In the genomic region with DNA sequence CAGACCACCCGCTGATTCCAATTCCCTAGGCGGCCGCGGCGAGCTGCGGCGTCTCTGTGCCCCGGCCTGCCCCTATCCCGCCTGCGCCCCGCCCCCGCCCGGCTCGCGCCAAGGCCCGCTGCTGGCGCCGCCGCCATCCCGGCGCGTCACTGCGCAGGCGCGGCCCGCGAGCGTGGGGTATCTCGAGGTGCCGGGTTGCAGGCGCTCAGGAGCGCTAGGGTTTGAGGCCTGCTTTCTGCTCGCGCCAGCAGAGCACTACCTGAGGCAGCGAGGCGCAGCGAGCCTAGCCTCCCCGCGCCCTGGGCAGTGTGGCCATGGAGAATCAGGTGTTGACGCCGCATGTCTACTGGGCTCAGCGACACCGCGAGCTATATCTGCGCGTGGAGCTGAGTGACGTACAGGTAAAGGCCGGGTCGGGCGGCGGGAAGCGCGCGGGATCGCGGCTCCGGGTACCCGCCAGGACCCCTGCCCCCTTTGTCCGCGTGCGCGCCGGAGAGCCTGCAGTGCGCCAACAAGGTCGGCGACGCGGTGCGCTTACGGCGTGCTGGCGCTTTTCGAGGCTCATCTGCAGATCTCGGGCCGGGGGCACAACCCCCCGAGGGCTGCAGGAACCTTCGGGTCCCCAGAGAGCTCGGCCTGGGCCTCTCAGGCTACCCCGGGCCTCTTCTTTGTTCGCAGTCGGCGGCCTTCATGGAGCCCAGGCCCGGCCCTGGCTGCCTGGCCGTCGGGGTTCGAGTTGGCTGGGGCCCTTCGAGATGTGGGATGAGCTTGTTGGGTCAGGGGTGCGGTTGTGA, we compare ENCODE assay signal across 1 cellular context.
TF ChIP-seq lines count a peak whose summit lies in the region.

TSS of gene HACD3 (plus strand) at position 146 of the 794 bp plus-strand sequence. CDS start at position 315, 169 bp downstream.

TF ChIP-seq in HepG2, 621 proteins besides CTCF, POLR2A, EP300 and RAD21 (continued from another document and continues in another):
- TF ChIP-seq, protein P1, sequence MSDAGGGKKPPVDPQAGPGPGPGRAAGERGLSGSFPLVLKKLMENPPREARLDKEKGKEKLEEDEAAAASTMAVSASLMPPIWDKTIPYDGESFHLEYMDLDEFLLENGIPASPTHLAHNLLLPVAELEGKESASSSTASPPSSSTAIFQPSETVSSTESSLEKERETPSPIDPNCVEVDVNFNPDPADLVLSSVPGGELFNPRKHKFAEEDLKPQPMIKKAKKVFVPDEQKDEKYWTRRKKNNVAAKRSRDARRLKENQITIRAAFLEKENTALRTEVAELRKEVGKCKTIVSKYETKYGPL (CRISPR knock-in tag; IDR thresholded peaks at IDR 0.05): peak; percentile 62; the same call in 1 of the 2 replicates
- no peak for TF ChIP-seq GPBP1L1 (CRISPR knock-in tag; IDR thresholded peaks at IDR 0.05)
- TF ChIP-seq ZNF138 (CRISPR knock-in tag; IDR thresholded peaks at IDR 0.05; ENCODE audit: low read depth): peak; percentile 80; the same call in 1 of the 2 replicates
- 0 out of 2 replicates have a peak, but pooled peaks have one; percentile 58 for TF ChIP-seq ZSCAN29 (CRISPR knock-in tag; conservative IDR thresholded peaks at IDR 0.05)
- TF ChIP-seq MXD4 (CRISPR knock-in tag; IDR thresholded peaks at IDR 0.05): peak; percentile 91
- TF ChIP-seq, protein P2, sequence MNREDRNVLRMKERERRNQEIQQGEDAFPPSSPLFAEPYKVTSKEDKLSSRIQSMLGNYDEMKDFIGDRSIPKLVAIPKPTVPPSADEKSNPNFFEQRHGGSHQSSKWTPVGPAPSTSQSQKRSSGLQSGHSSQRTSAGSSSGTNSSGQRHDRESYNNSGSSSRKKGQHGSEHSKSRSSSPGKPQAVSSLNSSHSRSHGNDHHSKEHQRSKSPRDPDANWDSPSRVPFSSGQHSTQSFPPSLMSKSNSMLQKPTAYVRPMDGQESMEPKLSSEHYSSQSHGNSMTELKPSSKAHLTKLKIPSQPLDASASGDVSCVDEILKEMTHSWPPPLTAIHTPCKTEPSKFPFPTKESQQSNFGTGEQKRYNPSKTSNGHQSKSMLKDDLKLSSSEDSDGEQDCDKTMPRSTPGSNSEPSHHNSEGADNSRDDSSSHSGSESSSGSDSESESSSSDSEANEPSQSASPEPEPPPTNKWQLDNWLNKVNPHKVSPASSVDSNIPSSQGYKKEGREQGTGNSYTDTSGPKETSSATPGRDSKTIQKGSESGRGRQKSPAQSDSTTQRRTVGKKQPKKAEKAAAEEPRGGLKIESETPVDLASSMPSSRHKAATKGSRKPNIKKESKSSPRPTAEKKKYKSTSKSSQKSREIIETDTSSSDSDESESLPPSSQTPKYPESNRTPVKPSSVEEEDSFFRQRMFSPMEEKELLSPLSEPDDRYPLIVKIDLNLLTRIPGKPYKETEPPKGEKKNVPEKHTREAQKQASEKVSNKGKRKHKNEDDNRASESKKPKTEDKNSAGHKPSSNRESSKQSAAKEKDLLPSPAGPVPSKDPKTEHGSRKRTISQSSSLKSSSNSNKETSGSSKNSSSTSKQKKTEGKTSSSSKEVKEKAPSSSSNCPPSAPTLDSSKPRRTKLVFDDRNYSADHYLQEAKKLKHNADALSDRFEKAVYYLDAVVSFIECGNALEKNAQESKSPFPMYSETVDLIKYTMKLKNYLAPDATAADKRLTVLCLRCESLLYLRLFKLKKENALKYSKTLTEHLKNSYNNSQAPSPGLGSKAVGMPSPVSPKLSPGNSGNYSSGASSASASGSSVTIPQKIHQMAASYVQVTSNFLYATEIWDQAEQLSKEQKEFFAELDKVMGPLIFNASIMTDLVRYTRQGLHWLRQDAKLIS (CRISPR knock-in tag; IDR thresholded peaks at IDR 0.05): peak; percentile 48; the same call in 1 of the 2 replicates
- TF ChIP-seq ZNF75D (CRISPR knock-in tag; IDR thresholded peaks at IDR 0.05; ENCODE audit: borderline replicate concordance): peak; percentile 84; the same call in 1 of the 2 replicates
- TF ChIP-seq ZNF616 (CRISPR knock-in tag; IDR thresholded peaks at IDR 0.05; ENCODE audit: low read depth): peak; percentile 64; the same call in 1 of the 2 replicates
- no peak for TF ChIP-seq RORA (CRISPR knock-in tag; IDR thresholded peaks at IDR 0.05)
- TF ChIP-seq PHF8 (CRISPR knock-in tag; IDR thresholded peaks at IDR 0.05): peak; percentile 96
- no peak; the same call in 1 of the 2 replicates for TF ChIP-seq ZNF772 (CRISPR knock-in tag; IDR thresholded peaks at IDR 0.05)
- peak; percentile 32; the same call in 1 of the 2 replicates for TF ChIP-seq ZNF329 (CRISPR knock-in tag; IDR thresholded peaks at IDR 0.05; ENCODE audit: low read depth)
- TF ChIP-seq KDM2A (CRISPR knock-in tag; IDR thresholded peaks at IDR 0.05; ENCODE audit: borderline replicate concordance, low read depth): peak; percentile 87
- TF ChIP-seq, protein P3, sequence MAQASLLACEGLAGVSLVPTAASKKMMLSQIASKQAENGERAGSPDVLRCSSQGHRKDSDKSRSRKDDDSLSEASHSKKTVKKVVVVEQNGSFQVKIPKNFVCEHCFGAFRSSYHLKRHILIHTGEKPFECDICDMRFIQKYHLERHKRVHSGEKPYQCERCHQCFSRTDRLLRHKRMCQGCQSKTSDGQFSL (CRISPR knock-in tag; IDR thresholded peaks at IDR 0.05): no peak
- no peak for TF ChIP-seq ARID3A (IDR thresholded peaks at IDR 0.05; ENCODE audit: low read depth, low read length)
- TF ChIP-seq XRCC5 (optimal IDR thresholded peaks at IDR 0.05; ENCODE audit: low read length): peak; percentile 32
- no peak for TF ChIP-seq NCOA2 (CRISPR knock-in tag; IDR thresholded peaks at IDR 0.05)
- no peak for TF ChIP-seq RFX5 (IDR thresholded peaks at IDR 0.05; ENCODE audit: low read depth, low read length)
- TF ChIP-seq ZSCAN31 (CRISPR knock-in tag; IDR thresholded peaks at IDR 0.05; ENCODE audit: low read depth): peak; percentile 78; the same call in 1 of the 2 replicates
- TF ChIP-seq ELF1 (CRISPR knock-in tag; IDR thresholded peaks at IDR 0.05): no peak
- TF ChIP-seq PPARG (CRISPR knock-in tag; conservative IDR thresholded peaks at IDR 0.05): 0 out of 2 replicates have a peak, but pooled peaks have one; percentile 40
- peak; percentile 93 for TF ChIP-seq IKZF4 (CRISPR knock-in tag; IDR thresholded peaks at IDR 0.05; ENCODE audit: borderline replicate concordance, low read depth, not compliant biosample characterization)
- no peak for TF ChIP-seq ATF1 (CRISPR knock-in tag; IDR thresholded peaks at IDR 0.05)
- TF ChIP-seq, protein P4, sequence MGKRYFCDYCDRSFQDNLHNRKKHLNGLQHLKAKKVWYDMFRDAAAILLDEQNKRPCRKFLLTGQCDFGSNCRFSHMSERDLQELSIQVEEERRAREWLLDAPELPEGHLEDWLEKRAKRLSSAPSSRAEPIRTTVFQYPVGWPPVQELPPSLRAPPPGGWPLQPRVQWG (CRISPR knock-in tag; IDR thresholded peaks at IDR 0.05; ENCODE audit: borderline replicate concordance, low read depth): no peak
- TF ChIP-seq, protein P5, sequence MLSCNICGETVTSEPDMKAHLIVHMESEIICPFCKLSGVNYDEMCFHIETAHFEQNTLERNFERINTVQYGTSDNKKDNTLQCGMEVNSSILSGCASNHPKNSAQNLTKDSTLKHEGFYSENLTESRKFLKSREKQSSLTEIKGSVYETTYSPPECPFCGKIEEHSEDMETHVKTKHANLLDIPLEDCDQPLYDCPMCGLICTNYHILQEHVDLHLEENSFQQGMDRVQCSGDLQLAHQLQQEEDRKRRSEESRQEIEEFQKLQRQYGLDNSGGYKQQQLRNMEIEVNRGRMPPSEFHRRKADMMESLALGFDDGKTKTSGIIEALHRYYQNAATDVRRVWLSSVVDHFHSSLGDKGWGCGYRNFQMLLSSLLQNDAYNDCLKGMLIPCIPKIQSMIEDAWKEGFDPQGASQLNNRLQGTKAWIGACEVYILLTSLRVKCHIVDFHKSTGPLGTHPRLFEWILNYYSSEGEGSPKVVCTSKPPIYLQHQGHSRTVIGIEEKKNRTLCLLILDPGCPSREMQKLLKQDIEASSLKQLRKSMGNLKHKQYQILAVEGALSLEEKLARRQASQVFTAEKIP (CRISPR knock-in tag; IDR thresholded peaks at IDR 0.05; ENCODE audit: borderline replicate concordance): no peak
- no peak; the same call in 1 of the 2 replicates for TF ChIP-seq NCOR1 (IDR thresholded peaks at IDR 0.05; ENCODE audit: borderline replicate concordance, low read length)
- no peak for TF ChIP-seq ZNF282 (IDR thresholded peaks at IDR 0.05; ENCODE audit: partially characterized antibody)
- TF ChIP-seq USF2 (IDR thresholded peaks at IDR 0.05; ENCODE audit: low read depth, low read length): no peak
- TF ChIP-seq USF2 (CRISPR knock-in tag; IDR thresholded peaks at IDR 0.05; ENCODE audit: borderline replicate concordance): no peak
- peak; percentile 22; the same call in 1 of the 2 replicates for TF ChIP-seq IRF2 (CRISPR knock-in tag; IDR thresholded peaks at IDR 0.05)
- no peak for TF ChIP-seq ZNF644 (CRISPR knock-in tag; IDR thresholded peaks at IDR 0.05; ENCODE audit: low read depth)
- no peak for TF ChIP-seq SP140L (CRISPR knock-in tag; IDR thresholded peaks at IDR 0.05; ENCODE audit: borderline replicate concordance)
- peak; percentile 94 for TF ChIP-seq ZNF343 (CRISPR knock-in tag; IDR thresholded peaks at IDR 0.05)
- TF ChIP-seq NKX3-1 (CRISPR knock-in tag; IDR thresholded peaks at IDR 0.05): peak; percentile 88; the same call in 1 of the 2 replicates
- TF ChIP-seq ZMYM4 (CRISPR knock-in tag; IDR thresholded peaks at IDR 0.05): peak; percentile 48
- TF ChIP-seq YY1 (IDR thresholded peaks at IDR 0.05; ENCODE audit: insufficient read depth, insufficient replicate concordance, low read depth, low read length): peak; percentile 68
- 0 out of 2 replicates have a peak, but pooled peaks have one; percentile 58 for TF ChIP-seq DNMT1 (CRISPR knock-in tag; IDR thresholded peaks at IDR 0.05)
- TF ChIP-seq BHLHE40 (IDR thresholded peaks at IDR 0.05; ENCODE audit: low read length): no peak
- TF ChIP-seq ZFP36L2 (CRISPR knock-in tag; IDR thresholded peaks at IDR 0.05): no peak
- TF ChIP-seq HOXA7 (CRISPR knock-in tag; IDR thresholded peaks at IDR 0.05): 0 out of 2 replicates have a peak, but pooled peaks have one; percentile 67
- peak; percentile 26; the same call in 1 of the 2 replicates for TF ChIP-seq STAT6 (CRISPR knock-in tag; IDR thresholded peaks at IDR 0.05; ENCODE audit: borderline replicate concordance)
- TF ChIP-seq POLR2AphosphoS2 (IDR thresholded peaks at IDR 0.05; ENCODE audit: low read depth, low read length): no peak
- TF ChIP-seq ZNF670 (CRISPR knock-in tag; IDR thresholded peaks at IDR 0.05; ENCODE audit: borderline replicate concordance): peak; percentile 94
